ENCODE assay signal across 19 cellular contexts in genomic region chr3:125107384-125107783, GRCh38. TPM values are rescaled to one million over a fixed set of nuclear protein-coding genes. Genes with fewer than 3 reads are reported as not detected.
DNase-seq lines count a peak whose midpoint lies in the region; ATAC-seq, FAIRE-seq and TF ChIP-seq lines count a peak whose summit lies in the region.
"Had no signal": no experiment of that assay in that cellular context is flagged by ENCODE, and none has a peak within 500 bp of the region (broad histone marks: within the 10 kb centered on the region; RNA-seq: fewer than 3 reads in every experiment).

No MANE protein-coding gene starts in this region.

- in situ Hi-C loops in GM12878 (cut with MboI) = no loop called here
- in situ Hi-C loops in G401 (cut with HindIII; ENCODE audit: low sequenced_read_pairs) = no loop called here

- 9% methylated on average over 3 of the region's 3 CpGs for WGBS in GM12878 (ENCODE audit: insufficient coverage, insufficient replicate concordance, low lambda C conversion rate, missing lambda C conversion rate)

- RAD21 ChIA-PET in GM12878 (lab: Charles Lee; ENCODE audit: unreplicated experiment) = interaction anchor here (1.1 to 5.3 kb wide), 11 partner anchors 9 to 180 kb away, joined by 3 to 76 read pairs (median 8); partner anchors contain the start of gene MUC13

- H3K27ac ChIP-seq in GM12878 (ENCODE audit: control insufficient read depth, insufficient read depth) (peak overlapping the region; percentile 93), osteoblast (ENCODE audit: low read depth, low read length) (peak overlapping the region; percentile 82)
- H3K27ac ChIP-seq in CD8-positive, alpha-beta memory T cell (ENCODE audit: low read depth, low read length) = no peak overlapping the region
- H3K27ac ChIP-seq: HL-60, SJCRH30 had no signal

- H4K20me1 ChIP-seq in GM12878 (ENCODE audit: control insufficient read depth, insufficient read depth) (no peaks in the 10 kb centered on the region), osteoblast (ENCODE audit: insufficient read depth, low read length) (no peaks in the 10 kb centered on the region)

- H3K27me3 ChIP-seq in GM12878 (replicated peaks in 1 of 2; ENCODE audit: control insufficient read depth in 2 of 2, insufficient read depth in 2 of 2, low read length in 1 of 2) (no peaks in the 10 kb centered on the region), osteoblast (ENCODE audit: insufficient read depth, low read length) (no peaks in the 10 kb centered on the region)
- no peaks in the 10 kb centered on the region for H3K27me3 ChIP-seq in CD8-positive, alpha-beta memory T cell (ENCODE audit: insufficient read depth, low read length, poor library complexity, severe bottlenecking)
- H3K27me3 ChIP-seq: SJCRH30 had no signal

- TF ChIP-seq POLR2A in GM12878 (IDR thresholded peaks at IDR 0.05; ENCODE audit: low read depth, low read length) = no peak

- no TSS peak for BruUV-seq in GM12878 (replicated peaks; lab: Mats Ljungman, UMichigan)

- DNase-seq in ELF-1 (ENCODE audit: low read depth, low spot score) (peak; percentile 44), GM12878 (ENCODE audit: low read depth, low spot score) (no peak), osteoblast (ENCODE audit: insufficient read length, low spot score, missing footprints) (no peak), G401 (ENCODE audit: low spot score) (no peak), GF-D8 (lab: John Stamatoyannopoulos, UW) (no peak)
- no peak for DNase-seq in CD8-positive, alpha-beta memory T cell
- DNase-seq in stimulated activated CD8-positive, alpha-beta memory T cell treated with anti-CD3 and anti-CD28 coated beads, Interleukin-4, amount 100 ng/mL, for 48 hours = no peak
- DNase-seq: activated naive CD8-positive, alpha-beta T cell treated with anti-CD3 and anti-CD28 coated beads, Interleukin-2, amount 10 ng/mL, durations not matched to agents 7 days and 5 days; activated T-cell treated with anti-CD3 and anti-CD28 coated beads, Interleukin-2, amount 50 U/mL, for 72 hours; C1 segment of cervical spinal cord; KG1; NCI-H1092; nephron progenitor cell; SJCRH30; substantia nigra had no signal

- no peak for TF ChIP-seq CTCF in GM12878 (IDR thresholded peaks at IDR 0.05 in 2 of 3, conservative IDR thresholded peaks at IDR 0.05 in 1 of 3; ENCODE audit: control insufficient read depth in 2 of 3, extremely low read depth in 1 of 3, insufficient read depth in 1 of 3, low read depth in 3 of 3, low read length in 3 of 3)
- no peak for TF ChIP-seq CTCF in osteoblast (IDR thresholded peaks at IDR 0.05; ENCODE audit: extremely low read depth, low read depth, low read length)

- TF ChIP-seq RAD21 in GM12878 (IDR thresholded peaks at IDR 0.05; ENCODE audit: insufficient read depth, low read depth, low read length) = no peak

- peaks cover 77% of the 10 kb centered on the region for H3K79me2 ChIP-seq in GM12878 (ENCODE audit: control insufficient read depth, insufficient read depth, low read length)
- no peaks in the 10 kb centered on the region for H3K79me2 ChIP-seq in osteoblast (ENCODE audit: insufficient read depth, low read length)

- SMC1A ChIA-PET in GM12878 (lab: Charles Lee; ENCODE audit: uncharacterized antibody, unreplicated experiment) = interaction anchor here (0.6 to 7.9 kb wide), 16 partner anchors 10 to 203 kb away, joined by 3 to 127 read pairs (median 6); partner anchors contain the start of gene MUC13

- H3K9me3 Mint-ChIP-seq in CD8-positive, alpha-beta memory T cell = peaks cover 0 to 4% (median 0%) of the 10 kb centered on the region in 5 donors

- no peak for TF ChIP-seq EP300 in GM12878 (IDR thresholded peaks at IDR 0.05; ENCODE audit: borderline replicate concordance in 1 of 2, control insufficient read depth in 1 of 2, low read depth in 2 of 2, low read length in 2 of 2)

- H3K4me1 ChIP-seq in GM12878 (ENCODE audit: control insufficient read depth, insufficient read depth, low read length) (peaks cover 37% of the 10 kb centered on the region), osteoblast (ENCODE audit: insufficient read depth, low read length) (peaks cover 46% of the 10 kb centered on the region)
- no peaks in the 10 kb centered on the region for H3K4me1 ChIP-seq in CD8-positive, alpha-beta memory T cell (ENCODE audit: insufficient read depth, low read length)

- H3K9me3 ChIP-seq in GM12878 (replicated peaks; ENCODE audit: control insufficient read depth, insufficient read depth, low read length) (no peaks in the 10 kb centered on the region), osteoblast (ENCODE audit: low read depth, low read length) (no peaks in the 10 kb centered on the region)
- H3K9me3 ChIP-seq in CD8-positive, alpha-beta memory T cell (ENCODE audit: low read length) = no peaks in the 10 kb centered on the region

- H3K36me3 Mint-ChIP-seq in CD8-positive, alpha-beta memory T cell = peaks cover 0 to 7% (median 3%) of the 10 kb centered on the region in 3 donors

- peak overlapping the region; percentile 81 for H3K9ac ChIP-seq in GM12878 (ENCODE audit: control insufficient read depth, insufficient read depth, low read length)

- ATAC-seq in GM21619 (IDR thresholded peaks at IDR 0.05; ENCODE audit: unreplicated experiment) (peak; percentile 3), GM12878 (peak; percentile 10)

- H3K4me1 Mint-ChIP-seq in CD8-positive, alpha-beta memory T cell = peaks cover 4 to 8% (median 5%) of the 10 kb centered on the region in 3 donors

- intact Hi-C loops in GM12878 (cut with micrococcal nuclease; ENCODE audit: unreplicated experiment) = no loop called here

- H3K4me2 ChIP-seq in GM12878 (ENCODE audit: control insufficient read depth, insufficient read depth) (peak overlapping the region; percentile 86), osteoblast (ENCODE audit: insufficient read depth, low read length) (peak overlapping the region; percentile 1)

- H2AFZ ChIP-seq in GM12878 (ENCODE audit: control insufficient read depth, low read depth, low read length) (peak overlapping the region; percentile 1; the same call in 1 of the 2 replicates), osteoblast (ENCODE audit: low read length) (no peak overlapping the region)

- no peak overlapping the region for H3K4me3 Mint-ChIP-seq in CD8-positive, alpha-beta memory T cell
- H3K4me3 Mint-ChIP-seq: activated naive CD8-positive, alpha-beta T cell treated with anti-CD3 and anti-CD28 coated beads, Interleukin-2, amount 10 ng/mL, durations not matched to agents 7 days and 5 days; activated T-cell treated with anti-CD3 and anti-CD28 coated beads, Interleukin-2, amount 50 U/mL, for 72 hours; memory B cell; nephron progenitor cell had no signal

- FAIRE-seq in GM12878 (lab: Jason Lieb, UNC) = no peak
- FAIRE-seq: islet of Langerhans had no signal

- peak overlapping the region; percentile 82 for H3K4me3 ChIP-seq in GM12878
- no peak overlapping the region for H3K4me3 ChIP-seq in osteoblast (ENCODE audit: insufficient read depth, low read length)
- H3K4me3 ChIP-seq in CD8-positive, alpha-beta memory T cell (ENCODE audit: low read length) = no peak overlapping the region
- H3K4me3 ChIP-seq: SJCRH30 had no signal

- CTCF ChIA-PET in GM12878 (lab: Yijun Ruan, JAX) = interaction anchor here (0.6 to 4.5 kb wide), 17 partner anchors 10 to 461 kb away, joined by 3 to 42 read pairs (median 3); partner anchors contain the start of gene MUC13
- CTCF ChIA-PET in CD8-positive, alpha-beta memory T cell (lab: Charles Lee) = no interaction called here

- POLR2A ChIA-PET in GM12878 (lab: Charles Lee) = interaction anchor here (0.9 to 4.2 kb wide), 5 partner anchors 9 to 172 kb away, joined by 3 to 45 read pairs (median 5); no protein-coding TSS in a partner anchor
- POLR2A ChIA-PET in CD8-positive, alpha-beta memory T cell (lab: Charles Lee) = no interaction called here

- H3K27ac Mint-ChIP-seq in CD8-positive, alpha-beta memory T cell = no peak overlapping the region
- H3K27ac Mint-ChIP-seq: activated naive CD8-positive, alpha-beta T cell treated with anti-CD3 and anti-CD28 coated beads, Interleukin-2, amount 10 ng/mL, durations not matched to agents 7 days and 5 days; activated T-cell treated with anti-CD3 and anti-CD28 coated beads, Interleukin-2, amount 50 U/mL, for 72 hours; memory B cell; nephron progenitor cell had no signal

- H3K36me3 ChIP-seq in GM12878 (ENCODE audit: control insufficient read depth in 2 of 2, insufficient read depth in 2 of 2, low read length in 1 of 2) (peaks cover 0 to 4% of the 10 kb centered on the region in 2 experiments; a peak in 1 of 4 replicates), osteoblast (ENCODE audit: insufficient read depth, low read length) (no peaks in the 10 kb centered on the region)
- H3K36me3 ChIP-seq in CD8-positive, alpha-beta memory T cell (ENCODE audit: insufficient read depth, low read length) = no peaks in the 10 kb centered on the region
- H3K36me3 ChIP-seq: SJCRH30 had no signal

- H3K27me3 Mint-ChIP-seq in CD8-positive, alpha-beta memory T cell = peaks cover 1 to 3% of the 10 kb centered on the region in 2 donors
- H3K27me3 Mint-ChIP-seq: memory B cell had no signal

TF ChIP-seq in GM12878, 131 proteins besides CTCF, POLR2A, EP300 and RAD21 (continues in another document):
- TF ChIP-seq NFIC (IDR thresholded peaks at IDR 0.05; ENCODE audit: low read depth, low read length) (no peak), TCF12 (IDR thresholded peaks at IDR 0.05; ENCODE audit: low read depth, low read length) (no peak)

RNA-seq across cellular contexts. Expression of gene HEG1, which starts 51.6 kb away (rescaled TPM):
- 72.0 and 76.9 TPM in 2 replicates for total RNA-seq in GM12878 (2013; cell fraction: nucleolus; rRNA removed)
- total RNA-seq in GM12878 (2014; rRNA removed) = 10.5 and 10.9 TPM in 2 replicates
- total RNA-seq in GM12878 (2014; rRNA removed; fragmentation: Illumina TruSeq; extraction: Trizol) = 8.4 and 10.1 TPM in 2 replicates
- total RNA-seq in GM12878 (2021) = 31.1 and 32.1 TPM in 2 replicates
- 10.0 TPM for polyA plus RNA-seq in GM12878 (2011; ENCODE audit: low read depth)
- 3.4 and 6.8 TPM in 2 replicates for polyA plus RNA-seq in GM12878 (2011; rRNA removed)
- 3.6 and 7.3 TPM in 2 replicates for polyA plus RNA-seq in GM12878 (2011; cell fraction: cytosol; rRNA removed)
- polyA plus RNA-seq in GM12878 (2011; cell fraction: nucleus; rRNA removed) = 10.7 and 12.9 TPM in 2 replicates
- 10.5 and 16.4 TPM in 2 replicates for polyA plus RNA-seq in GM12878 (2012)
- 21.6 and 22.2 TPM in 2 replicates for polyA plus RNA-seq in GM12878 (2014; fragmentation: Illumina TruSeq; extraction: Trizol)
- polyA plus RNA-seq in GM12878 (2014; fragmentation: Nextera tagmentation; extraction: Ambion mirVana) = 1 to 10 TPM; 2.2 to 4.1 TPM
- 10.5 and 13.4 TPM in 2 replicates for polyA plus RNA-seq in GM12878 (2014; rRNA removed)
- polyA plus RNA-seq in GM12878 (2016; fragmentation: Nextera tagmentation; extraction: Ambion mirVana) = 1 to 10 TPM; 2.7 TPM
- 10.7 and 19.5 TPM in 2 replicates for polyA minus RNA-seq in GM12878 (2011; rRNA and poly(A)+ RNA removed)
- 9.9 and 13.2 TPM in 2 replicates for polyA minus RNA-seq in GM12878 (2011; cell fraction: cytosol; rRNA and poly(A)+ RNA removed)
- polyA minus RNA-seq in GM12878 (2011; cell fraction: nucleus; rRNA and poly(A)+ RNA removed) = 6.5 and 13.8 TPM in 2 replicates
- 114 and 117 TPM in 2 replicates for total RNA-seq in osteoblast
- total RNA-seq in CD8-positive, alpha-beta memory T cell = 10 to 100 TPM; 20.9 to 21.3 TPM
- polyA plus RNA-seq in CD8-positive, alpha-beta memory T cell = 6.3 TPM
- total RNA-seq in G401 (2014; rRNA removed; shearing (Covaris generic)) = 3.1 and 3.8 TPM in 2 replicates
